Comparison of ENCODE assay signal across 9 cellular contexts in genomic region chr21:42469726-42470125, GRCh38. TPM values are rescaled to one million over a fixed set of nuclear protein-coding genes. Genes with fewer than 3 reads are reported as not detected.
"Had no signal": no experiment of that assay in that cellular context is flagged by ENCODE, and none has a peak within 500 bp of the region (broad histone marks: within the 10 kb centered on the region; RNA-seq: fewer than 3 reads in every experiment).

No MANE protein-coding gene starts in this region.

RNA-seq across cellular contexts. Expression of gene RSPH1, which starts 26.3 kb away (rescaled TPM):
- total RNA-seq: activated CD4-positive, alpha-beta T cell treated with anti-CD3 and anti-CD28 coated beads, Interleukin-2, amount 10 ng/mL, durations not matched to agents 7 days and 5 days; activated CD8-positive, alpha-beta T cell treated with anti-CD3 and anti-CD28 coated beads, Interleukin-2, amount 10 ng/mL, durations not matched to agents 7 days and 5 days; activated T-cell treated with anti-CD3 and anti-CD28 coated beads, Interleukin-2, amount 50 U/mL, for 4 hours; activated T-helper 1 cell treated with anti-CD3 and anti-CD28 coated beads, Interleukin-12 subunit alpha, Interleukin-12 subunit beta, Interleukin-2, Interleukin-4 antibody, amounts not matched to agents 30 ng/mL and 10 ng/mL and 1 ng/mL, durations not matched to agents 14 hours and 24 hours and 36 hours; M059J; SJCRH30; T-helper 1 cell treated with Interleukin-12 subunit alpha and Interleukin-12 subunit beta and Interleukin-4 antibody, amounts not matched to agents 30 ng/mL and 1 ng/mL, for 36 hours; T-helper 2 cell treated with Interferon-gamma antibody and Interleukin-4, amounts not matched to agents 100 ng/mL and 5 ng/mL, for 36 hours had no signal
- polyA plus RNA-seq: IgD-negative memory B cell had no signal

RNA-seq across cellular contexts. Expression of gene SLC37A1, which starts 43.9 kb away (rescaled TPM):
- total RNA-seq: SJCRH30 had no signal
